10 cellular contexts compared by ENCODE assay signal in the genomic region with DNA sequence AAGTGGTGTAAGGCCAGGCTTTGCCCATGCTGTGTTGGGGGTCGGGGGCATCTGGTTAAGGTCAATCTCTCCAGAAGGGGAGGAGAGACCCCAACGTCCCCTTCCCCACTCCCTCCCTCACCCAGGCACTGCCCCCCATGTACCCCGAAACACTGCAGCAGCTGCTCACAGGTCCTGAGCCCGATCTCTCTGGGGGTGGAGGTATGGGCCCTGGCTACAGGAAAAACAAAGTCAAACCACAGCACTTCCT. TPM values are rescaled to one million over a fixed set of nuclear protein-coding genes. Genes with fewer than 3 reads are reported as not detected.
A peak's percentile ranks its signal among the peaks of the same experiment; 100 is the strongest.
DNase-seq lines count a peak whose midpoint lies in the region; ATAC-seq and TF ChIP-seq lines count a peak whose summit lies in the region.
"Had no signal": no experiment of that assay in that cellular context is flagged by ENCODE, and none has a peak within 500 bp of the region (broad histone marks: within the 10 kb centered on the region; RNA-seq: fewer than 3 reads in every experiment).

No MANE protein-coding gene starts in this region.

- H3K27me3 ChIP-seq in heart right ventricle (no peaks in the 10 kb centered on the region), right cardiac atrium (ENCODE audit: control insufficient read depth, insufficient read depth) (no peaks in the 10 kb centered on the region), vagina (no peaks in the 10 kb centered on the region)

- H3K4me3 Mint-ChIP-seq in activated naive CD8-positive, alpha-beta T cell treated with anti-CD3 and anti-CD28 coated beads, Interleukin-2, amount 10 ng/mL, durations not matched to agents 7 days and 5 days = peak overlapping the region; percentile 88
- H3K4me3 Mint-ChIP-seq in mesothelial cell of epicardium = no peak overlapping the region

- TF ChIP-seq CTCF in heart right ventricle (IDR thresholded peaks at IDR 0.05) = no peak
- no peak for TF ChIP-seq CTCF in mesothelial cell of epicardium (IDR thresholded peaks at IDR 0.05; ENCODE audit: unreplicated experiment)
- TF ChIP-seq CTCF in vagina (IDR thresholded peaks at IDR 0.05) = no peak
- no peak for TF ChIP-seq CTCF in foreskin fibroblast (IDR thresholded peaks at IDR 0.05; ENCODE audit: low read depth, low read length)

- intact Hi-C loops in heart right ventricle (cut with DNase I) = loop anchor here in 5 of 10 donors (5.0 to 10.0 kb wide), 4 partner anchors 33 to 201 kb away; partner anchors contain the start of genes HNRNPL (in 1 of the 5), MRPS12 (in 1 of the 5) and SARS2 (in 1 of the 5)
- intact Hi-C loops in right cardiac atrium (cut with DNase I) = no loop called here
- intact Hi-C loops in vagina (cut with DNase I) = no loop called here

- H3K4me1 ChIP-seq in heart right ventricle = peaks cover 4 to 59% (median 38%) of the 10 kb centered on the region in 9 donors
- no peaks in the 10 kb centered on the region for H3K4me1 ChIP-seq in right cardiac atrium (ENCODE audit: control insufficient read depth, insufficient read depth, low read length)
- H3K4me1 ChIP-seq in vagina = peaks cover 35% of the 10 kb centered on the region

- POLR2A ChIA-PET in activated naive CD8-positive, alpha-beta T cell treated with anti-CD3 and anti-CD28 coated beads, Interleukin-2, amount 10 ng/mL, durations not matched to agents 7 days and 5 days (lab: Charles Lee) = interaction anchor here (0.8 to 1.9 kb wide), 11 partner anchors 10 to 196 kb away, joined by 3 to 11 read pairs (median 7); partner anchors contain the start of genes ECH1, EIF3K, MRPS12 and SARS2

- 64 to 71% methylated on average over 4 of the region's 4 CpGs for WGBS in heart right ventricle, 2 donors
- WGBS in right cardiac atrium = 59% methylated on average over 4 of the region's 4 CpGs

- H3K27me3 Mint-ChIP-seq in activated naive CD8-positive, alpha-beta T cell treated with anti-CD3 and anti-CD28 coated beads, Interleukin-2, amount 10 ng/mL, durations not matched to agents 7 days and 5 days = no peaks in the 10 kb centered on the region
- peaks cover 11% of the 10 kb centered on the region for H3K27me3 Mint-ChIP-seq in mesothelial cell of epicardium (ENCODE audit: low read depth)

- peak overlapping the region in 8 of 10 donors; percentile 18 to 79 (median 62) for H3K27ac ChIP-seq in heart right ventricle
- no peak overlapping the region for H3K27ac ChIP-seq in right cardiac atrium (ENCODE audit: low read length)
- peak overlapping the region; percentile 69 for H3K27ac ChIP-seq in vagina

- H3K9me3 Mint-ChIP-seq in activated naive CD8-positive, alpha-beta T cell treated with anti-CD3 and anti-CD28 coated beads, Interleukin-2, amount 10 ng/mL, durations not matched to agents 7 days and 5 days = no peaks in the 10 kb centered on the region
- H3K9me3 Mint-ChIP-seq in mesothelial cell of epicardium = no peaks in the 10 kb centered on the region

- no peak for TF ChIP-seq POLR2A in vagina (IDR thresholded peaks at IDR 0.05)

- H3K36me3 ChIP-seq in heart right ventricle = peaks cover 0 to 33% (median 15%) of the 10 kb centered on the region in 9 donors
- peaks cover 0 to 18% of the 10 kb centered on the region in 2 donors for H3K36me3 ChIP-seq in vagina

- H3K4me3 ChIP-seq in heart right ventricle (peak overlapping the region in 1 of 10 donors; percentile 36), right cardiac atrium (ENCODE audit: low read length) (no peak overlapping the region), vagina (no peak overlapping the region), foreskin fibroblast (ENCODE audit: low read depth in 1 of 2, low read length in 2 of 2) (no peak overlapping the region)
- H3K4me3 ChIP-seq: lung had no signal

- H3K4me1 Mint-ChIP-seq in activated naive CD8-positive, alpha-beta T cell treated with anti-CD3 and anti-CD28 coated beads, Interleukin-2, amount 10 ng/mL, durations not matched to agents 7 days and 5 days = peaks cover 25% of the 10 kb centered on the region
- H3K4me1 Mint-ChIP-seq in mesothelial cell of epicardium = peaks cover 8% of the 10 kb centered on the region

- DNase-seq in heart right ventricle (no peak), right cardiac atrium (no peak), mesothelial cell of epicardium (ENCODE audit: low spot score in 2 of 2, unreplicated experiment in 2 of 2) (no peak), vagina (ENCODE audit: extremely low spot score in 2 of 2) (no peak), foreskin fibroblast (no peak)
- no peak for DNase-seq in activated naive CD8-positive, alpha-beta T cell treated with anti-CD3 and anti-CD28 coated beads, Interleukin-2, amount 10 ng/mL, durations not matched to agents 7 days and 5 days
- DNase-seq: effector CD8-positive, alpha-beta T cell had no signal

- peak overlapping the region; percentile 90 for H3K27ac Mint-ChIP-seq in activated naive CD8-positive, alpha-beta T cell treated with anti-CD3 and anti-CD28 coated beads, Interleukin-2, amount 10 ng/mL, durations not matched to agents 7 days and 5 days
- H3K27ac Mint-ChIP-seq in mesothelial cell of epicardium = peak overlapping the region; percentile 47

- peaks cover 11% of the 10 kb centered on the region for H3K36me3 Mint-ChIP-seq in activated naive CD8-positive, alpha-beta T cell treated with anti-CD3 and anti-CD28 coated beads, Interleukin-2, amount 10 ng/mL, durations not matched to agents 7 days and 5 days
- H3K36me3 Mint-ChIP-seq in mesothelial cell of epicardium = peaks cover 21% of the 10 kb centered on the region

- H3K9me3 ChIP-seq in heart right ventricle (no peaks in the 10 kb centered on the region), right cardiac atrium (ENCODE audit: control insufficient read depth, low read length) (no peaks in the 10 kb centered on the region), vagina (no peaks in the 10 kb centered on the region)

- ATAC-seq in heart right ventricle (peak in 2 of 8 donors; percentile 0), right cardiac atrium (no peak), GM21723 (IDR thresholded peaks at IDR 0.05; ENCODE audit: unreplicated experiment) (no peak), GM21619 (IDR thresholded peaks at IDR 0.05; ENCODE audit: unreplicated experiment) (no peak)
- no peak for ATAC-seq in activated naive CD8-positive, alpha-beta T cell treated with anti-CD3 and anti-CD28 coated beads, Interleukin-2, amount 10 ng/mL, durations not matched to agents 7 days and 5 days (ENCODE audit: low read depth)

RNA-seq across cellular contexts. Expression of gene CAPN12, which starts 10.2 kb away (rescaled TPM):
- total RNA-seq in heart right ventricle = 1 to 10 TPM in 2 of 10 donors, under 1 TPM in 8; 0.15 to 1.5 (median 0.59) TPM
- 1 to 10 TPM; 1.1 to 3.6 TPM for polyA plus RNA-seq in heart right ventricle
- under 1 TPM; 0.22 to 0.85 (median 0.54) TPM for total RNA-seq in right cardiac atrium
- polyA plus RNA-seq in right cardiac atrium = 0.91 TPM
- 10 to 100 TPM; 22.7 to 26.4 TPM for total RNA-seq in activated naive CD8-positive, alpha-beta T cell treated with anti-CD3 and anti-CD28 coated beads, Interleukin-2, amount 10 ng/mL, durations not matched to agents 7 days and 5 days
- total RNA-seq in mesothelial cell of epicardium = 6.1 to 6.8 TPM (median 6.7 TPM) in 3 replicates
- total RNA-seq in vagina = 9.6 TPM

RNA-seq across cellular contexts. Expression of gene LGALS7, which starts 39.2 kb away (rescaled TPM):
- total RNA-seq in heart right ventricle (not detected), right cardiac atrium (1 to 10 TPM in 1 of 4 donors, under 1 TPM in 1, not detected in 2; 0.79 to 1.1 TPM), mesothelial cell of epicardium (not detected in 3 replicates), vagina (269 TPM)
- polyA plus RNA-seq in heart right ventricle (not detected), right cardiac atrium (not detected)
- not detected for total RNA-seq in activated naive CD8-positive, alpha-beta T cell treated with anti-CD3 and anti-CD28 coated beads, Interleukin-2, amount 10 ng/mL, durations not matched to agents 7 days and 5 days

RNA-seq across cellular contexts. Expression of gene LGALS7B, which starts 54.9 kb away (rescaled TPM):
- total RNA-seq in heart right ventricle (under 1 TPM in 1 of 10 donors, not detected in 9; 0.60 TPM), right cardiac atrium (not detected), mesothelial cell of epicardium (1.2 TPM in 1 of 3 replicates, not detected in the others), vagina (760 TPM)
- polyA plus RNA-seq in heart right ventricle (under 1 TPM in 1 of 2 donors, not detected in 1; 0.19 TPM), right cardiac atrium (0.70 TPM)
- total RNA-seq in activated naive CD8-positive, alpha-beta T cell treated with anti-CD3 and anti-CD28 coated beads, Interleukin-2, amount 10 ng/mL, durations not matched to agents 7 days and 5 days = not detected

Comparison
In these comparisons a context has a peak if more than half of its experiments do, and no peak if none do; other contexts are left out.
1. RNA of gene LGALS7, which starts 39.2 kb away (total RNA-seq): 269 TPM in vagina (single experiment); 0.79 to 1.1 TPM in right cardiac atrium, not detected in heart right ventricle, not detected in activated naive CD8-positive, alpha-beta T cell treated with anti-CD3 and anti-CD28 coated beads, Interleukin-2, amount 10 ng/mL, durations not matched to agents 7 days and 5 days and not detected in mesothelial cell of epicardium; every median in the first group is over 100 times any median in the second.
2. RNA of gene LGALS7B, which starts 54.9 kb away (total RNA-seq): 760 TPM in vagina (single experiment); 1.2 TPM in mesothelial cell of epicardium, 0.60 TPM in heart right ventricle, not detected in right cardiac atrium and not detected in activated naive CD8-positive, alpha-beta T cell treated with anti-CD3 and anti-CD28 coated beads, Interleukin-2, amount 10 ng/mL, durations not matched to agents 7 days and 5 days; every median in the first group is over 100 times any median in the second.